ENCODE assay signal across 8 cellular contexts in the genomic region with DNA sequence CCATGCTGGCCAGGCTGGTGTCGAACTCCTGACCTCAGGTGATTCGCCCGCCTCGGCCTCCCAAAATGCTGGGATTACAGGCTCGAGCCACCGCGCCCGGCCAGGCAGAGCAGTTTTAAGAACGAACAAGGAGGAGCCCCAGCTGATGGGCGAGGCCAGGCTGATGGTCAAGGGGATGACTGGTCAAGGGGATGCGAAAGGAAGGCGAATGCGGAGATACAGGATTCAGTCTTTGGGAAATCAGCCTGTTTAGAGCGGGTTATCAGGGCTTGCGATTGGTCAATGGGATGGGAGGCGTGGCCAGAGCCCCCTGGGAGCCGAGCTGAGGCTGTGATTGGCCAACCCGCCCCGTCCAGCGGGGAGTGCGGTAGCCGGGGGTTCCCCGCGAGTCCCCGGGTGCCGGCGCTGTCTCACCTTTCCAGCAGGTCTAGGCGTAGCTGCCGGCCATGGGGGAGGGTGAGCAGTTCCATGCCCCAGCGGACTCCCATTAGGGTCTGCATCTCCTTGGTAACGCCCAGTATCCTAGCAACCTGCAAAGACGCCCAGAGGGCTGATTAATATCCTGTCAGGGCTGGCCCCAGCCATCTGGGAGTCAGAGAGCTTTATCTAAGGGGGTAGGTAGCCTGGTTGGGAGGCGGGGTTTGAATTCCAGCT. TPM values are rescaled to one million over a fixed set of nuclear protein-coding genes. Genes with fewer than 3 reads are reported as not detected.
DNase-seq lines count a peak whose midpoint lies in the region; ATAC-seq lines count a peak whose summit lies in the region.

No MANE protein-coding gene starts in this region.

- DNase-seq in H7 (peak; percentile 99), NCI-H82 treated with DMSO at 0.1 percent for 48 hours (lab: John Stamatoyannopoulos, UW; ENCODE audit: unreplicated experiment) (peak; percentile 86), glomerular visceral epithelial cell (ENCODE audit: extremely low spot score) (peak; percentile 55), sciatic nerve (ENCODE audit: low spot score) (no peak), LoVo (ENCODE audit: low spot score) (no peak), left lobe of liver (ENCODE audit: low spot score) (no peak)
- no peak for DNase-seq in stimulated activated CD4-positive, alpha-beta T cell treated with anti-CD3 and anti-CD28 coated beads, Interleukin-4, amount 100 ng/mL, for 1 hour

- peak overlapping the region; percentile 44 for H3K4me3 ChIP-seq in H7 (ENCODE audit: insufficient read depth, low read depth, low read length)

- H3K36me3 ChIP-seq in H7 (replicated peaks; ENCODE audit: control insufficient read depth, insufficient read depth, low read length) = no peaks in the 10 kb centered on the region

- peaks cover 6% of the 10 kb centered on the region; the same call in 1 of the 2 replicates for H3K27me3 ChIP-seq in H7 (ENCODE audit: control insufficient read depth, insufficient read depth, low read length)

- ATAC-seq in sciatic nerve = peak; percentile 36
- no peak for ATAC-seq in left lobe of liver
- ATAC-seq in GM21576 (IDR thresholded peaks at IDR 0.05; ENCODE audit: unreplicated experiment) = no peak

- intact Hi-C loops in sciatic nerve (cut with DNase I) = no loop called here

RNA-seq across cellular contexts. Expression of a gene that starts 7.5 kb away (rescaled TPM):
- 13.7 and 19.3 TPM in 2 replicates for total RNA-seq in H7 (2014; rRNA removed; shearing (Covaris generic))
- total RNA-seq in sciatic nerve (6.8 TPM), left lobe of liver (7.4 TPM)

RNA-seq across cellular contexts. Expression of a gene that starts 26.7 kb away (rescaled TPM):
- total RNA-seq in H7 (2014; rRNA removed; shearing (Covaris generic)) = 0.11 TPM in 1 of 2 replicates, not detected in the other
- total RNA-seq in sciatic nerve = 0.13 TPM
- not detected for total RNA-seq in left lobe of liver

RNA-seq across cellular contexts. Expression of a gene that starts 27.1 kb away (rescaled TPM):
- 14.3 and 21.2 TPM in 2 replicates for total RNA-seq in H7 (2014; rRNA removed; shearing (Covaris generic))
- total RNA-seq in sciatic nerve (10.3 TPM), left lobe of liver (10.8 TPM)

RNA-seq across cellular contexts. Expression of a gene that starts 35.8 kb away (rescaled TPM):
- total RNA-seq in H7 (2014; rRNA removed; shearing (Covaris generic)) = not detected in 2 replicates
- total RNA-seq in sciatic nerve (0.80 TPM), left lobe of liver (not detected)

RNA-seq across cellular contexts. Expression of a gene that starts 35.9 kb away (rescaled TPM):
- total RNA-seq in H7 (2014; rRNA removed; shearing (Covaris generic)) = 0.26 and 0.42 TPM in 2 replicates
- total RNA-seq in sciatic nerve (22.6 TPM), left lobe of liver (3.4 TPM)

Comparison
In these comparisons a context has a peak if more than half of its experiments do, and no peak if none do; other contexts are left out.
1. DNase-seq: peak in H7 (single experiment), NCI-H82 treated with DMSO at 0.1 percent for 48 hours (single experiment) and glomerular visceral epithelial cell (single experiment); none in sciatic nerve (single experiment), LoVo (single experiment), left lobe of liver (single experiment) and stimulated activated CD4-positive, alpha-beta T cell treated with anti-CD3 and anti-CD28 coated beads, Interleukin-4, amount 100 ng/mL, for 1 hour (single experiment).